ENCODE assay signal across 1 cellular context in the genomic region with DNA sequence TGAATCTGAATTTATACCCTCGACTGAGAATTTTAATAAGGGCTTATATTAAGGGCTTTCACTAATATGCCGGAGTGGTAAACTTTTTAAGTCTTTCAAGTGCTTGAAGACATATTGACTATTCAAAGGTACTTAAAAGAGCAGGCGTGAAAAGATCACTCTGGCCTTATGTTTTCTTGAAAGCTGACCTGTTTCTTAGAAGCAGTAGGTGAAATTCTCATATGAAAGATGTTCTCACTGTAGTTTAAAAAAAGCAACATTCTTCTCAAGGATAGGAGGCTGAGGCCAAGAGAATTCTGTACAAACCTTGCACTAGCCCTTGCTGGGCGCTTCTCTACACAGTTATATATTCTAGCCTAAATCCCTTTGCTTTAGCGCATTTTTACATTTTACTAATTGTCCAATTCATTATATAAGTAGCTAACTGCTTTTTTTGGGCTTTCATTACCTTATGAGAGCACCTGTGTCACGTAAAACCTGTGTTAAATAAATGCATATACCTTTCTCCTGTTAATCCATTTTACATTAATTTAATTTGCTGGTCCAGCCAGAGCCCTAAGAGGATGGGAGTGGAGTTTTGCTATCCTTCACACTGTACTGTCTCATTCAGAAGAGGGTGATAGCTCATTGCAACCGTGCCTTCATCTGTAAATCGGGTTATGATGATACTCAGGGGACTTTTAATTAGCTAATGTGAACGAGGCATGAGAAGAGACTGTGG.
TF ChIP-seq lines count a peak whose summit lies in the region.

No MANE protein-coding gene starts in this region.

TF ChIP-seq in K562, 482 proteins besides CTCF, POLR2A, EP300 and RAD21 (continued from another document and continues in another):
- TF ChIP-seq, protein P1, sequence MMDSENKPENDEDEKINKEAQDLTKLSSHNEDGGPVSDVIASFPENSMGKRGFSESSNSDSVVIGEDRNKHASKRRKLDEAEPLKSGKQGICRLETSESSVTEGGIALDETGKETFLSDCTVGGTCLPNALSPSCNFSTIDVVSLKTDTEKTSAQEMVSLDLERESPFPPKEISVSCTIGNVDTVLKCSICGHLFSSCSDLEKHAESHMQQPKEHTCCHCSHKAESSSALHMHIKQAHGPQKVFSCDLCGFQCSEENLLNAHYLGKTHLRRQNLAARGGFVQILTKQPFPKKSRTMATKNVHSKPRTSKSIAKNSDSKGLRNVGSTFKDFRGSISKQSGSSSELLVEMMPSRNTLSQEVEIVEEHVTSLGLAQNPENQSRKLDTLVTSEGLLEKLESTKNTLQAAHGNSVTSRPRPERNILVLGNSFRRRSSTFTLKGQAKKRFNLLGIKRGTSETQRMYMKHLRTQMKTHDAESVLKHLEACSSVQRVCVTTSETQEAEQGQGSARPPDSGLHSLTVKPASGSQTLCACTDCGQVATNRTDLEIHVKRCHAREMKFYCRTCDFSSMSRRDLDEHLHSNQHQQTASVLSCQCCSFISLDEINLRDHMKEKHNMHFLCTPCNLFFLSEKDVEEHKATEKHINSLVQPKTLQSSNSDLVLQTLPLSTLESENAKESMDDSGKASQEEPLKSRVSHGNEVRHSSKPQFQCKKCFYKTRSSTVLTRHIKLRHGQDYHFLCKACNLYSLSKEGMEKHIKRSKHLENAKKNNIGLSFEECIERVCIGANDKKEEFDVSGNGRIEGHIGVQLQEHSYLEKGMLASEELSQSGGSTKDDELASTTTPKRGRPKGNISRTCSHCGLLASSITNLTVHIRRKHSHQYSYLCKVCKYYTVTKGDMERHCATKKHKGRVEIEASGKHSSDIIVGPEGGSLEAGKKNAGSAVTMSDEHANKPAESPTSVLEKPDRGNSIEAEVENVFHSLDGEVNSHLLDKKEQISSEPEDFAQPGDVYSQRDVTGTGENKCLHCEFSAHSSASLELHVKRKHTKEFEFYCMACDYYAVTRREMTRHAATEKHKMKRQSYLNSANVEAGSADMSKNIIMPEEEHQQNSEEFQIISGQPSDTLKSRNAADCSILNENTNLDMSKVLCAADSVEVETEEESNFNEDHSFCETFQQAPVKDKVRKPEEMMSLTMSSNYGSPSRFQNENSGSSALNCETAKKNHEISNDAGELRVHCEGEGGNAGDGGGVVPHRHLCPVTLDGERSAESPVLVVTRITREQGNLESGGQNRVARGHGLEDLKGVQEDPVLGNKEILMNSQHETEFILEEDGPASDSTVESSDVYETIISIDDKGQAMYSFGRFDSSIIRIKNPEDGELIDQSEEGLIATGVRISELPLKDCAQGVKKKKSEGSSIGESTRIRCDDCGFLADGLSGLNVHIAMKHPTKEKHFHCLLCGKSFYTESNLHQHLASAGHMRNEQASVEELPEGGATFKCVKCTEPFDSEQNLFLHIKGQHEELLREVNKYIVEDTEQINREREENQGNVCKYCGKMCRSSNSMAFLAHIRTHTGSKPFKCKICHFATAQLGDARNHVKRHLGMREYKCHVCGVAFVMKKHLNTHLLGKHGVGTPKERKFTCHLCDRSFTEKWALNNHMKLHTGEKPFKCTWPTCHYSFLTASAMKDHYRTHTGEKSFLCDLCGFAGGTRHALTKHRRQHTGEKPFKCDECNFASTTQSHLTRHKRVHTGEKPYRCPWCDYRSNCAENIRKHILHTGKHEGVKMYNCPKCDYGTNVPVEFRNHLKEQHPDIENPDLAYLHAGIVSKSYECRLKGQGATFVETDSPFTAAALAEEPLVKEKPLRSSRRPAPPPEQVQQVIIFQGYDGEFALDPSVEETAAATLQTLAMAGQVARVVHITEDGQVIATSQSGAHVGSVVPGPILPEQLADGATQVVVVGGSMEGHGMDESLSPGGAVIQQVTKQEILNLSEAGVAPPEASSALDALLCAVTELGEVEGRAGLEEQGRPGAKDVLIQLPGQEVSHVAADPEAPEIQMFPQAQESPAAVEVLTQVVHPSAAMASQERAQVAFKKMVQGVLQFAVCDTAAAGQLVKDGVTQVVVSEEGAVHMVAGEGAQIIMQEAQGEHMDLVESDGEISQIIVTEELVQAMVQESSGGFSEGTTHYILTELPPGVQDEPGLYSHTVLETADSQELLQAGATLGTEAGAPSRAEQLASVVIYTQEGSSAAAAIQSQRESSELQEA (IDR thresholded peaks at IDR 0.05; ENCODE audit: low read depth), result no peak
- TF ChIP-seq FOSL1 (tag; conservative IDR thresholded peaks at IDR 0.05), result no peak
- no peak for TF ChIP-seq RBBP5 (IDR thresholded peaks at IDR 0.05; ENCODE audit: borderline replicate concordance, insufficient read depth, low read length, poor library complexity, severe bottlenecking)
- TF ChIP-seq ZNF124 (CRISPR knock-in tag; IDR thresholded peaks at IDR 0.05), result no peak
- TF ChIP-seq, protein P2, sequence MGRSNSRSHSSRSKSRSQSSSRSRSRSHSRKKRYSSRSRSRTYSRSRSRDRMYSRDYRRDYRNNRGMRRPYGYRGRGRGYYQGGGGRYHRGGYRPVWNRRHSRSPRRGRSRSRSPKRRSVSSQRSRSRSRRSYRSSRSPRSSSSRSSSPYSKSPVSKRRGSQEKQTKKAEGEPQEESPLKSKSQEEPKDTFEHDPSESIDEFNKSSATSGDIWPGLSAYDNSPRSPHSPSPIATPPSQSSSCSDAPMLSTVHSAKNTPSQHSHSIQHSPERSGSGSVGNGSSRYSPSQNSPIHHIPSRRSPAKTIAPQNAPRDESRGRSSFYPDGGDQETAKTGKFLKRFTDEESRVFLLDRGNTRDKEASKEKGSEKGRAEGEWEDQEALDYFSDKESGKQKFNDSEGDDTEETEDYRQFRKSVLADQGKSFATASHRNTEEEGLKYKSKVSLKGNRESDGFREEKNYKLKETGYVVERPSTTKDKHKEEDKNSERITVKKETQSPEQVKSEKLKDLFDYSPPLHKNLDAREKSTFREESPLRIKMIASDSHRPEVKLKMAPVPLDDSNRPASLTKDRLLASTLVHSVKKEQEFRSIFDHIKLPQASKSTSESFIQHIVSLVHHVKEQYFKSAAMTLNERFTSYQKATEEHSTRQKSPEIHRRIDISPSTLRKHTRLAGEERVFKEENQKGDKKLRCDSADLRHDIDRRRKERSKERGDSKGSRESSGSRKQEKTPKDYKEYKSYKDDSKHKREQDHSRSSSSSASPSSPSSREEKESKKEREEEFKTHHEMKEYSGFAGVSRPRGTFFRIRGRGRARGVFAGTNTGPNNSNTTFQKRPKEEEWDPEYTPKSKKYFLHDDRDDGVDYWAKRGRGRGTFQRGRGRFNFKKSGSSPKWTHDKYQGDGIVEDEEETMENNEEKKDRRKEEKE (IDR thresholded peaks at IDR 0.05; ENCODE audit: borderline replicate concordance in 1 of 2, control insufficient read depth in 1 of 2, low read depth in 2 of 2, low read length in 1 of 2), result peak in 1 of 2 experiments; percentile 41; a peak in 1 of 4 replicates
- no peak for TF ChIP-seq ARID1B (IDR thresholded peaks at IDR 0.05)
- no peak for TF ChIP-seq HMGN3 (IDR thresholded peaks at IDR 0.05; ENCODE audit: borderline replicate concordance, extremely low read depth, insufficient read length, low read depth, low read length)
- no peak for TF ChIP-seq NRF1 (conservative IDR thresholded peaks at IDR 0.05 in 1 of 2, IDR thresholded peaks at IDR 0.05 in 1 of 2)
- TF ChIP-seq MCM7 (IDR thresholded peaks at IDR 0.05), result no peak
- 0 out of 2 replicates have a peak, but pooled peaks have one; percentile 83 for TF ChIP-seq CGGBP1 (CRISPR knock-in tag; IDR thresholded peaks at IDR 0.05)
- TF ChIP-seq THAP12 (CRISPR knock-in tag; IDR thresholded peaks at IDR 0.05), result peak; percentile 44; the same call in 1 of the 2 replicates
- TF ChIP-seq ZC3H11A (IDR thresholded peaks at IDR 0.05; ENCODE audit: low read depth, low read length), result no peak
- no peak for TF ChIP-seq PTRF (tag; IDR thresholded peaks at IDR 0.05)
- TF ChIP-seq ZNF384 (IDR thresholded peaks at IDR 0.05; ENCODE audit: low read depth, low read length), result no peak
- TF ChIP-seq REST (CRISPR knock-in tag; IDR thresholded peaks at IDR 0.05; ENCODE audit: low read depth), result no peak
- TF ChIP-seq ZNF75A (CRISPR knock-in tag; IDR thresholded peaks at IDR 0.05), result no peak
- no peak for TF ChIP-seq DMBX1 (CRISPR knock-in tag; IDR thresholded peaks at IDR 0.05; ENCODE audit: borderline replicate concordance)
- TF ChIP-seq RUNX1 (IDR thresholded peaks at IDR 0.05; ENCODE audit: low read depth), result no peak
- no peak for TF ChIP-seq ZNF785 (CRISPR knock-in tag; IDR thresholded peaks at IDR 0.05)
- TF ChIP-seq NR2F6 (CRISPR knock-in tag; IDR thresholded peaks at IDR 0.05), result no peak
- no peak for TF ChIP-seq PHF21A (IDR thresholded peaks at IDR 0.05; ENCODE audit: borderline replicate concordance, low read depth)
- TF ChIP-seq TFAP4 (CRISPR knock-in tag; IDR thresholded peaks at IDR 0.05; ENCODE audit: borderline replicate concordance), result no peak
- TF ChIP-seq WHSC1 (IDR thresholded peaks at IDR 0.05; ENCODE audit: low read length), result no peak
- no peak for TF ChIP-seq SNRNP70 (optimal IDR thresholded peaks at IDR 0.05; ENCODE audit: low read depth, low read length)
- TF ChIP-seq ZNF212 (CRISPR knock-in tag; IDR thresholded peaks at IDR 0.05), result no peak
- 0 out of 2 replicates have a peak, but pooled peaks have one; percentile 40 for TF ChIP-seq ZNF324 (CRISPR knock-in tag; IDR thresholded peaks at IDR 0.05)
- TF ChIP-seq SRSF3 (IDR thresholded peaks at IDR 0.05; ENCODE audit: insufficient read depth, low read length), result no peak
- TF ChIP-seq CREB5 (CRISPR knock-in tag; IDR thresholded peaks at IDR 0.05), result no peak
- peak; percentile 18 for TF ChIP-seq TAF1 (IDR thresholded peaks at IDR 0.05; ENCODE audit: control insufficient read depth, extremely low read depth, insufficient read depth, low read length, severe bottlenecking)
- no peak; the same call in 1 of the 2 replicates for TF ChIP-seq ARID3A (IDR thresholded peaks at IDR 0.05; ENCODE audit: borderline replicate concordance, low read depth, low read length)
- no peak for TF ChIP-seq PHB (CRISPR knock-in tag; IDR thresholded peaks at IDR 0.05)
